In the genomic region with DNA sequence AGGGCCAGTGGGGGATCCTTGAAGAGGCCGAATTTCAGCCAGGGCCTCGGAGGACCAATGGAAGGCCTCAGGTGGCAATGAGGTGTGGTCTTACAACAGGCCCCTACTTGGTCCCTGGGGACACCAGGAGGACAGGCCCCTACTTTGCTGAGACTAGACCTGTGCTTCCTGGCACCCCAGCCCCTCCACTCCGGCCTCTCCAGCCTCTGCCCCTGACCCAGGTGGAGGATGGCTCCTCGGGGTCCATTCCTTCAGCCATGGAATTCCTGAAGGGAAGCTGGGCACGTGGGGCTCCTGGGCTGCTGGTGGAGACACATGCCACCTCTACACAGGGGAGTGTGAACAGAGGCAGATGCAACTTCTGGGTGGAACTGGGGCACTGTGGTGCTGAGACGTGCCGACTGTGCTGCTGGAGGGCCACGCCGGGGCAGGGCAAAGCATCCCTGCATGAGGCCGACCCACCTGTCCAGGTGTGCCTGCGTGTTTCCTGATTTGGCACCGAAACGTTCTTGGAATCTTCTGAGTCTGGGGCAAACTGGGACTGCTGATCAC, we compare ENCODE assay signal across 22 cellular contexts. TPM values are rescaled to one million over a fixed set of nuclear protein-coding genes. Genes with fewer than 3 reads are reported as not detected.
A peak's percentile ranks its signal among the peaks of the same experiment; 100 is the strongest.
DNase-seq lines count a peak whose midpoint lies in the region; ATAC-seq and TF ChIP-seq lines count a peak whose summit lies in the region.
"Had no signal": no experiment of that assay in that cellular context is flagged by ENCODE, and none has a peak within 500 bp of the region (broad histone marks: within the 10 kb centered on the region; RNA-seq: fewer than 3 reads in every experiment).

No MANE protein-coding gene starts in this region.

- WGBS in spleen, 5 donors: 70 to 90% (median 75%) methylated on average over 9 to 13 of the region's 13 CpGs

- no peak overlapping the region for H3K4me3 ChIP-seq in BLaER1 treated with 17β-estradiol and CSF1 and Interleukin-3, amounts not matched to agents 10 nM and 100 nM
- no peak overlapping the region for H3K4me3 ChIP-seq in RWPE2 (ENCODE audit: severe bottlenecking)
- no peak overlapping the region for H3K4me3 ChIP-seq in spleen
- H3K4me3 ChIP-seq: adrenal gland, lung had no signal

- peaks cover 9 to 38% (median 30%) of the 10 kb centered on the region in 10 experiments; a peak in 19 of 20 replicates for H3K4me1 ChIP-seq in BLaER1 treated with 17β-estradiol and CSF1 and Interleukin-3, amounts not matched to agents 10 nM and 100 nM
- H3K4me1 ChIP-seq in RWPE2 (ENCODE audit: insufficient read depth, poor library complexity, severe bottlenecking): peaks cover 4% of the 10 kb centered on the region
- H3K4me1 ChIP-seq in spleen: peaks cover 5 to 24% (median 19%) of the 10 kb centered on the region in 6 donors

- peaks cover 0 to 51% (median 7%) of the 10 kb centered on the region in 11 experiments; a peak in 10 of 22 replicates for H4K20me1 ChIP-seq in BLaER1 treated with 17β-estradiol and CSF1 and Interleukin-3, amounts not matched to agents 10 nM and 100 nM

- ATAC-seq in RWPE2 (ENCODE audit: low read depth): no peak
- ATAC-seq in left ventricle myocardium superior: no peak
- no peak for ATAC-seq in HG03159 (IDR thresholded peaks at IDR 0.05; ENCODE audit: unreplicated experiment)
- no peak for ATAC-seq in HG03439 (IDR thresholded peaks at IDR 0.05; ENCODE audit: unreplicated experiment)
- ATAC-seq: CD8-positive, alpha-beta T cell had no signal

- TF ChIP-seq POLR2A in spleen (IDR thresholded peaks at IDR 0.05): no peak

- intact Hi-C loops in left ventricle myocardium superior (cut with micrococcal nuclease): no loop called here
- intact Hi-C loops in spleen (cut with DNase I; ENCODE audit: low total_unique reads): no loop called here

- TF ChIP-seq CTCF in RWPE2 (IDR thresholded peaks at IDR 0.05; ENCODE audit: poor library complexity, severe bottlenecking): no peak
- TF ChIP-seq CTCF in spleen (IDR thresholded peaks at IDR 0.05 in 8 of 11, conservative IDR thresholded peaks at IDR 0.05 in 3 of 11): no peak

- no peaks in the 10 kb centered on the region for H3K36me3 ChIP-seq in BLaER1 treated with 17β-estradiol and CSF1 and Interleukin-3, amounts not matched to agents 10 nM and 100 nM
- no peaks in the 10 kb centered on the region; the same call in 1 of the 2 replicates for H3K36me3 ChIP-seq in RWPE2 (ENCODE audit: low read depth)
- no peaks in the 10 kb centered on the region for H3K36me3 ChIP-seq in spleen
- H3K36me3 ChIP-seq: adrenal gland, neutrophil, vagina had no signal

- DNase-seq in RWPE2 (ENCODE audit: low spot score) (peak; percentile 48), left ventricle myocardium superior (peak; percentile 13), spleen (peak; percentile 62), hippocampal formation (lab: John Stamatoyannopoulos, UW) (no peak)
- DNase-seq: activated CD4-positive, alpha-beta T cell treated with anti-CD3 and anti-CD28 coated beads, Interleukin-2, amount 50 U/mL, for 4 hours; adrenal gland; CD8-positive, alpha-beta T cell; foreskin fibroblast; HCEC 1CT; hypothalamus; NCI-H1417; NK-92 treated with Interleukin-12 subunit alpha and Interleukin-12 subunit beta, amount 100 ng/mL, for 24 hours; stimulated activated CD4-positive, alpha-beta T cell treated with anti-CD3 and anti-CD28 coated beads, Interleukin-12 subunit alpha, Interleukin-12 subunit beta, amount 100 ng/mL, for 4 hours; stimulated activated CD8-positive, alpha-beta memory T cell treated with anti-CD3 and anti-CD28 coated beads, Interleukin-4, amount 100 ng/mL, for 48 hours; T-helper 2 cell had no signal

- peaks cover 46 to 54% (median 47%) of the 10 kb centered on the region in 11 experiments for H3K27me3 ChIP-seq in BLaER1 treated with 17β-estradiol and CSF1 and Interleukin-3, amounts not matched to agents 10 nM and 100 nM
- H3K27me3 ChIP-seq in RWPE2 (ENCODE audit: insufficient read depth, poor library complexity, severe bottlenecking): peaks cover 7% of the 10 kb centered on the region
- peaks cover 0 to 80% (median 48%) of the 10 kb centered on the region in 7 donors for H3K27me3 ChIP-seq in spleen (replicated peaks in 1 of 7)
- H3K27me3 ChIP-seq: vagina had no signal

- H3K9me3 ChIP-seq in BLaER1 treated with 17β-estradiol and CSF1 and Interleukin-3, amounts not matched to agents 10 nM and 100 nM (replicated peaks in 1 of 11): peaks cover 19 to 28% (median 22%) of the 10 kb centered on the region in 11 experiments
- H3K9me3 ChIP-seq in RWPE2 (ENCODE audit: severe bottlenecking): peaks cover 9% of the 10 kb centered on the region
- H3K9me3 ChIP-seq in spleen: peaks cover 4 to 22% (median 17%) of the 10 kb centered on the region in 8 donors
- H3K9me3 ChIP-seq: neutrophil, vagina had no signal

- H3K4me2 ChIP-seq in BLaER1 treated with 17β-estradiol and CSF1 and Interleukin-3, amounts not matched to agents 10 nM and 100 nM: peak overlapping the region in 10 of 11 experiments; percentile 6 to 72 (median 56); a peak in 14 of 22 replicates

- no peak overlapping the region for H3K9ac ChIP-seq in BLaER1 treated with 17β-estradiol and CSF1 and Interleukin-3, amounts not matched to agents 10 nM and 100 nM

- H3K27ac ChIP-seq in BLaER1 treated with 17β-estradiol and CSF1 and Interleukin-3, amounts not matched to agents 10 nM and 100 nM: no peak overlapping the region
- no peak overlapping the region for H3K27ac ChIP-seq in RWPE2 (ENCODE audit: poor library complexity, severe bottlenecking)
- no peak overlapping the region for H3K27ac ChIP-seq in spleen
- H3K27ac ChIP-seq: adrenal gland, neutrophil had no signal

RNA-seq across cellular contexts. Expression of a gene that starts 18.6 kb away (rescaled TPM):
- total RNA-seq in left ventricle myocardium superior (6.0 TPM), spleen (10 to 100 TPM in 4 of 7 donors, 1 to 10 TPM in 3; 7.4 to 21.9 (median 10.3) TPM)
- polyA plus RNA-seq in spleen: 1 to 10 TPM in 2 of 3 donors, under 1 TPM in 1; 0.72 to 7.8 (median 1.2) TPM

RNA-seq across cellular contexts. Expression of a gene that starts 34.3 kb away (rescaled TPM):
- 28.2 TPM for total RNA-seq in left ventricle myocardium superior
- under 1 TPM in 4 of 7 donors, not detected in 3; 0.09 to 0.28 (median 0.18) TPM for total RNA-seq in spleen
- polyA plus RNA-seq in spleen: under 1 TPM; 0.05 to 0.67 (median 0.32) TPM
- total RNA-seq: CD8-positive, alpha-beta T cell; endothelial cell of umbilical vein had no signal
- polyA plus RNA-seq: endothelial cell of umbilical vein had no signal

Comparison
In these comparisons a context has a peak if more than half of its experiments do, and no peak if none do; other contexts are left out.
1. DNase-seq: peak in RWPE2 (single experiment), left ventricle myocardium superior (single experiment) and spleen (single experiment); none in hippocampal formation (0 of 2).
2. RNA of a gene that starts 34.3 kb away (total RNA-seq): 28.2 TPM in left ventricle myocardium superior (single experiment); 0.09 to 0.28 TPM in spleen; every median in the first group is over 10 times any median in the second.